In the genomic region with DNA sequence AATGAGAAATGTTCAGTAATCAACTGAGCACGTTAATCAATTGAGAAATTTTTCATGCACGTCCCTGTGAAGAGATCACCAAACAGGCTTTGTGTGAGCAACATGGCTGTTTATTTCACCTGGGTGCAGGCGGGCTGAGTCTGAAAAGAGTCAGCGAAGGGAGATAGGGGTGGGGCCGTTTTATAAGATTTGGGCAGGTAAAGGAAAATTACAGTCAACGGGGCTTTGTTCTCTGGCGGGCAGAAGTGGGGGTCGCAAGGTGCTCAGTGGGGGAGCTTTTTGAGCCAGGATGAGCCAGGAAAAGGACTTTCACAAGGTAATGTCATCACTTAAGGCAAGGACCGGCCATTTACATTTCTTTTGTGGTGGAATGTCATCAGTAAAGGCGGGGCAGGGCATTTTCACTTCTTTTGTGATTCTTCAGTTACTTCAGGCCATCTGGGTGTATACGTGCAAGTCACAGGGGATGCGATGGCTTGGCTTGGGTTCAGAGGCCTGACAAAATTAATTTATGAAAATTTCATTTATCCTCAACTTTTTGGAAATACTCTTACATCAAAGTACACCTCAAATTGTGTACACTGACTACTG, we compare ENCODE assay signal across 13 cellular contexts. TPM values are rescaled to one million over a fixed set of nuclear protein-coding genes. Genes with fewer than 3 reads are reported as not detected.
DNase-seq lines count a peak whose midpoint lies in the region; ATAC-seq and TF ChIP-seq lines count a peak whose summit lies in the region.
"Not testable (repeated sequence)": the region's sequence is repeated elsewhere in the genome, so short reads cannot be mapped to it uniquely, and the experiment has no call there.
"Had no signal": no experiment of that assay in that cellular context is flagged by ENCODE, and none has a peak within 500 bp of the region (broad histone marks: within the 10 kb centered on the region; RNA-seq: fewer than 3 reads in every experiment).

No MANE protein-coding gene starts in this region.

- peak; percentile 43 for DNase-seq in GM23338 (ENCODE audit: low spot score)
- DNase-seq in WTC11 (ENCODE audit: low spot score): peak; percentile 57
- DNase-seq in endodermal cell: peak; percentile 59
- DNase-seq in stimulated activated effector memory CD8-positive, alpha-beta T cell treated with anti-CD3 and anti-CD28 coated beads, Interleukin-12 subunit alpha, Interleukin-12 subunit beta, amount 100 ng/mL, for 72 hours (ENCODE audit: low spot score in 2 of 2): not testable (repeated sequence)

- H3K4me1 ChIP-seq in GM23338 (ENCODE audit: insufficient read depth) (peaks cover 44% of the 10 kb centered on the region), HUES6 (ENCODE audit: control insufficient read depth, insufficient read depth, low read length) (peaks cover 76% of the 10 kb centered on the region), iPS-15b (ENCODE audit: control insufficient read depth, insufficient read depth, low read length) (peaks cover 44% of the 10 kb centered on the region)
- H3K4me1 ChIP-seq in endodermal cell (ENCODE audit: control insufficient read depth, insufficient read depth, low read length): not testable (repeated sequence)

- ATAC-seq in GM23338 (peak; percentile 40), WTC11 (peak; percentile 19)
- not testable (repeated sequence) for ATAC-seq in stimulated activated effector memory CD8-positive, alpha-beta T cell treated with anti-CD3 and anti-CD28 coated beads, Interleukin-12 subunit alpha, Interleukin-12 subunit beta, amount 100 ng/mL, for 72 hours

- not testable (repeated sequence) for H3K36me3 ChIP-seq in GM23338 (ENCODE audit: insufficient read depth); HUES6 (ENCODE audit: control insufficient read depth, insufficient read depth, low read length); endodermal cell (ENCODE audit: control insufficient read depth, insufficient read depth, low read length); iPS-15b (ENCODE audit: control insufficient read depth, insufficient read depth, low read length)

- not testable (repeated sequence) for H3K9me3 Mint-ChIP-seq in GM23338; WTC11; endodermal cell; stimulated activated effector memory CD8-positive, alpha-beta T cell treated with anti-CD3 and anti-CD28 coated beads, Interleukin-12 subunit alpha, Interleukin-12 subunit beta, amount 100 ng/mL, for 72 hours

- H3K9ac ChIP-seq in HUES6 (ENCODE audit: low read length): peak overlapping the region; percentile 94
- H3K9ac ChIP-seq in endodermal cell (ENCODE audit: extremely low read depth, low read length, poor library complexity, severe bottlenecking): not testable (repeated sequence)
- H3K9ac ChIP-seq in iPS-15b (ENCODE audit: low read depth, low read length): peak overlapping the region; percentile 57

- H3F3A ChIP-seq in GM23338 (replicated peaks; ENCODE audit: low read depth): not testable (repeated sequence)

- H3K4me1 Mint-ChIP-seq in GM23338: peaks cover 64% of the 10 kb centered on the region
- peaks cover 92% of the 10 kb centered on the region for H3K4me1 Mint-ChIP-seq in WTC11
- peaks cover 20% of the 10 kb centered on the region for H3K4me1 Mint-ChIP-seq in endodermal cell
- H3K4me1 Mint-ChIP-seq in stimulated activated effector memory CD8-positive, alpha-beta T cell treated with anti-CD3 and anti-CD28 coated beads, Interleukin-12 subunit alpha, Interleukin-12 subunit beta, amount 100 ng/mL, for 72 hours: not testable (repeated sequence)

- peak overlapping the region; percentile 99 for H3K27ac ChIP-seq in GM23338 (ENCODE audit: low read depth)
- H3K27ac ChIP-seq in HUES6 (ENCODE audit: low read depth, low read length): peak overlapping the region; percentile 100
- not testable (repeated sequence) for H3K27ac ChIP-seq in endodermal cell (ENCODE audit: low read depth, low read length)

- POLR2A ChIA-PET in WTC11 (lab: Charles Lee): not testable (repeated sequence)

- H4K20me1 ChIP-seq in GM23338 (replicated peaks; ENCODE audit: insufficient read depth): not testable (repeated sequence)

- H3K4me3 Mint-ChIP-seq in GM23338 (peak overlapping the region; percentile 17; the same call in 1 of the 3 replicates), WTC11 (peak overlapping the region; percentile 14; the same call in 1 of the 2 replicates)
- not testable (repeated sequence) for H3K4me3 Mint-ChIP-seq in endodermal cell; stimulated activated effector memory CD8-positive, alpha-beta T cell treated with anti-CD3 and anti-CD28 coated beads, Interleukin-12 subunit alpha, Interleukin-12 subunit beta, amount 100 ng/mL, for 72 hours

- CTCF ChIA-PET in WTC11 (lab: Charles Lee): interaction anchor here (2.6 kb wide), 1 partner anchor 14 kb away, joined by 18 read pairs; no protein-coding TSS in a partner anchor

- H2AFZ ChIP-seq in GM23338: not testable (repeated sequence)

- WGBS in endodermal cell (ENCODE audit: insufficient coverage in 1 of 2, insufficient read length in 1 of 2), 2 experiments: 62% methylated on average over 12 of the region's 12 CpGs; no CpG with 5 or more reads in 1 of the 2 experiments

- H3K27ac Mint-ChIP-seq in GM23338: peak overlapping the region; percentile 96
- H3K27ac Mint-ChIP-seq in WTC11: peak overlapping the region; percentile 99
- H3K27ac Mint-ChIP-seq in endodermal cell: peak overlapping the region; percentile 41
- peak overlapping the region; percentile 73 for H3K27ac Mint-ChIP-seq in stimulated activated effector memory CD8-positive, alpha-beta T cell treated with anti-CD3 and anti-CD28 coated beads, Interleukin-12 subunit alpha, Interleukin-12 subunit beta, amount 100 ng/mL, for 72 hours

- H3K4me2 ChIP-seq in GM23338: peak overlapping the region; percentile 18; the same call in 1 of the 2 replicates

- not testable (repeated sequence) for H3K4me3 ChIP-seq in GM23338; endodermal cell (ENCODE audit: low read length); iPS-15b (ENCODE audit: low read depth, low read length)
- H3K4me3 ChIP-seq in HUES6 (ENCODE audit: low read depth, low read length): peak overlapping the region; percentile 38

- not testable (repeated sequence) for H3K9me2 ChIP-seq in GM23338 (ENCODE audit: insufficient read depth)

- H3K27me3 ChIP-seq in GM23338 (ENCODE audit: insufficient read depth); HUES6 (ENCODE audit: control insufficient read depth, insufficient read depth, low read length); endodermal cell (ENCODE audit: control insufficient read depth, insufficient read depth, low read length, poor library complexity, severe bottlenecking); iPS-15b (ENCODE audit: control insufficient read depth, insufficient read depth, low read length): not testable (repeated sequence)

- H3K27me3 Mint-ChIP-seq in GM23338 (ENCODE audit: insufficient read depth, low read depth, poor library complexity); WTC11 (ENCODE audit: low read depth); endodermal cell (ENCODE audit: insufficient read depth): not testable (repeated sequence)

- H3K36me3 Mint-ChIP-seq in GM23338 (ENCODE audit: low read depth); WTC11; endodermal cell (ENCODE audit: low read depth); stimulated activated effector memory CD8-positive, alpha-beta T cell treated with anti-CD3 and anti-CD28 coated beads, Interleukin-12 subunit alpha, Interleukin-12 subunit beta, amount 100 ng/mL, for 72 hours: not testable (repeated sequence)

- H3K79me2 ChIP-seq in GM23338 (replicated peaks; ENCODE audit: insufficient read depth): not testable (repeated sequence)

- not testable (repeated sequence) for TF ChIP-seq CTCF in GM23338 (conservative IDR thresholded peaks at IDR 0.05; ENCODE audit: low read depth in 2 of 2); WTC11 (IDR thresholded peaks at IDR 0.05); endodermal cell (conservative IDR thresholded peaks at IDR 0.05)

- not testable (repeated sequence) for H3K9me3 ChIP-seq in HUES6 (ENCODE audit: control insufficient read depth, insufficient read depth, low read depth, low read length); endodermal cell (ENCODE audit: control insufficient read depth, low read length); iPS-15b (ENCODE audit: control insufficient read depth, insufficient read depth, low read length)

TF ChIP-seq in GM23338, 12 proteins besides CTCF, POLR2A, EP300 and RAD21 (continues in another document):
- TF ChIP-seq NANOG (IDR thresholded peaks at IDR 0.05; ENCODE audit: borderline replicate concordance) (peak; percentile 88), CREB1 (CRISPR knock-in tag; IDR thresholded peaks at IDR 0.05; ENCODE audit: low read depth) (peak; percentile 62)

RNA-seq across cellular contexts. Expression of a gene that starts 11.1 kb away (rescaled TPM):
- total RNA-seq in GM23338 (2014; rRNA removed; shearing (Covaris generic)): 2.9 and 5.8 TPM in 2 replicates
- 13.4 and 21.4 TPM in 2 replicates for polyA plus RNA-seq in GM23338 (2016; fragmentation: Nextera tagmentation; extraction: Ambion mirVana)
- total RNA-seq in WTC11 (2021) (12.5 to 16.5 TPM (median 13.7 TPM) in 3 replicates), endodermal cell (1 to 10 TPM in 1 of 2 donors, not detected in 1; 1.9 TPM)
- polyA plus RNA-seq in endodermal cell (2013, experiment 1 of 2): 0.25 TPM
- not detected for polyA plus RNA-seq in endodermal cell (2013, experiment 2 of 2)
- total RNA-seq: A172, A673, Calu3, GM12878, GM23248 had no signal
- polyA plus RNA-seq: BJ; CD4-positive, alpha-beta memory T cell; GM23248 had no signal

Comparison
In these comparisons a context has a peak if more than half of its experiments do, and no peak if none do; other contexts are left out.
1. H3K27ac Mint-ChIP-seq: peak in every context shown above with its lines; median percentile 99 in WTC11; 96 in GM23338; 73 in stimulated activated effector memory CD8-positive, alpha-beta T cell treated with anti-CD3 and anti-CD28 coated beads, Interleukin-12 subunit alpha, Interleukin-12 subunit beta, amount 100 ng/mL, for 72 hours; 41 in endodermal cell.